In genomic region chr1:154714070-154714623, GRCh38 we compare ENCODE assay signal across 1 cellular context.
TF ChIP-seq lines count a peak whose summit lies in the region.

No MANE protein-coding gene starts in this region.

TF ChIP-seq in HEK293, 187 proteins besides CTCF, POLR2A, EP300 and RAD21 (continued from another document):
- TF ChIP-seq, protein P1, sequence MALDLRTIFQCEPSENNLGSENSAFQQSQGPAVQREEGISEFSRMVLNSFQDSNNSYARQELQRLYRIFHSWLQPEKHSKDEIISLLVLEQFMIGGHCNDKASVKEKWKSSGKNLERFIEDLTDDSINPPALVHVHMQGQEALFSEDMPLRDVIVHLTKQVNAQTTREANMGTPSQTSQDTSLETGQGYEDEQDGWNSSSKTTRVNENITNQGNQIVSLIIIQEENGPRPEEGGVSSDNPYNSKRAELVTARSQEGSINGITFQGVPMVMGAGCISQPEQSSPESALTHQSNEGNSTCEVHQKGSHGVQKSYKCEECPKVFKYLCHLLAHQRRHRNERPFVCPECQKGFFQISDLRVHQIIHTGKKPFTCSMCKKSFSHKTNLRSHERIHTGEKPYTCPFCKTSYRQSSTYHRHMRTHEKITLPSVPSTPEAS (tag by site-specific recombination; IDR thresholded peaks at IDR 0.05) = peak; percentile 69
- TF ChIP-seq ZNF398 (tag by site-specific recombination; IDR thresholded peaks at IDR 0.05) (no peak), ZNF785 (tag by site-specific recombination; IDR thresholded peaks at IDR 0.05) (peak; percentile 66; the same call in 1 of the 2 replicates), ZNF239 (tag by site-specific recombination; IDR thresholded peaks at IDR 0.05) (0 out of 2 replicates have a peak, but pooled peaks have one; percentile 18), ZNF521 (tag by site-specific recombination; IDR thresholded peaks at IDR 0.05) (no peak), EGR2 (tag by site-specific recombination; IDR thresholded peaks at IDR 0.05; ENCODE audit: low read depth) (peak; percentile 40; the same call in 1 of the 2 replicates), ZNF707 (tag by site-specific recombination; IDR thresholded peaks at IDR 0.05) (peak; percentile 32; the same call in 1 of the 2 replicates)
- TF ChIP-seq, protein P2, sequence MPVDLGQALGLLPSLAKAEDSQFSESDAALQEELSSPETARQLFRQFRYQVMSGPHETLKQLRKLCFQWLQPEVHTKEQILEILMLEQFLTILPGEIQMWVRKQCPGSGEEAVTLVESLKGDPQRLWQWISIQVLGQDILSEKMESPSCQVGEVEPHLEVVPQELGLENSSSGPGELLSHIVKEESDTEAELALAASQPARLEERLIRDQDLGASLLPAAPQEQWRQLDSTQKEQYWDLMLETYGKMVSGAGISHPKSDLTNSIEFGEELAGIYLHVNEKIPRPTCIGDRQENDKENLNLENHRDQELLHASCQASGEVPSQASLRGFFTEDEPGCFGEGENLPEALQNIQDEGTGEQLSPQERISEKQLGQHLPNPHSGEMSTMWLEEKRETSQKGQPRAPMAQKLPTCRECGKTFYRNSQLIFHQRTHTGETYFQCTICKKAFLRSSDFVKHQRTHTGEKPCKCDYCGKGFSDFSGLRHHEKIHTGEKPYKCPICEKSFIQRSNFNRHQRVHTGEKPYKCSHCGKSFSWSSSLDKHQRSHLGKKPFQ (tag by site-specific recombination; IDR thresholded peaks at IDR 0.05) = peak; percentile 93
- TF ChIP-seq, protein P3, sequence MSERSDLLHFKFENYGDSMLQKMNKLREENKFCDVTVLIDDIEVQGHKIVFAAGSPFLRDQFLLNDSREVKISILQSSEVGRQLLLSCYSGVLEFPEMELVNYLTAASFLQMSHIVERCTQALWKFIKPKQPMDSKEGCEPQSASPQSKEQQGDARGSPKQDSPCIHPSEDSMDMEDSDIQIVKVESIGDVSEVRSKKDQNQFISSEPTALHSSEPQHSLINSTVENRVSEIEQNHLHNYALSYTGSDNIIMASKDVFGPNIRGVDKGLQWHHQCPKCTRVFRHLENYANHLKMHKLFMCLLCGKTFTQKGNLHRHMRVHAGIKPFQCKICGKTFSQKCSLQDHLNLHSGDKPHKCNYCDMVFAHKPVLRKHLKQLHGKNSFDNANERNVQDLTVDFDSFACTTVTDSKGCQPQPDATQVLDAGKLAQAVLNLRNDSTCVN (tag by site-specific recombination; optimal IDR thresholded peaks at IDR 0.05) = peak; percentile 16
TF ChIP-seq in HEK293: peak in this region for 9.
